Comparison of ENCODE assay signal across 23 cellular contexts in the genomic region with DNA sequence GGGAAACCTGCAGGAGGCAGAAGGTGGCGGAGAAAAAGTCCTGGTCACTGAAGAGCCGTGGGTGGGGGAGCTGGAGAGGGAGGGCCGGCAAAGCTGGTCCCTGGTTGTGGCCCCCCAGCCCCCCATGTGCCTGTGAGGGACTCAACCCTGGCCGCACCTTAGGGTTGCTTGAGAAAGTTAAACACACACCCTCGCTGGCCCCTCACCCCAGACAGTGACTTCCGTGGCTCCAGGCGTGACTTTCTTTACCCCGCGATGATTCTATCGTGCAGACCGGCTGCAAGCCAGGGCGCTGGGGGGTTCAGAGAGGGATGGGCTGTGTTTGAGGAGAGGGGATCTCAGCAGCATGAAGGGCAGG.
"Had no signal": no experiment of that assay in that cellular context is flagged by ENCODE, and none has a peak within 500 bp of the region (broad histone marks: within the 10 kb centered on the region; RNA-seq: fewer than 3 reads in every experiment).

No MANE protein-coding gene starts in this region.

- FAIRE-seq: islet of Langerhans, kidney had no signal

- H3K4me3 Mint-ChIP-seq: immature natural killer cell; naive thymus-derived CD8-positive, alpha-beta T cell; nephron; neural progenitor cell; stimulated activated memory B cell treated with anti-CD40 and anti-IgM and Interleukin-4, amounts not matched to agents 10 μg/mL and 1 μg/mL and 100 μg/mL, for 72 hours; type B pancreatic cell had no signal

- DNase-seq: glutamatergic neuron; hypothalamus; immature natural killer cell; kidney; left lung; mesendoderm; midbrain; naive thymus-derived CD8-positive, alpha-beta T cell; ovary; retina; right cardiac atrium; stimulated activated CD4-positive, alpha-beta T cell treated with anti-CD3 and anti-CD28 coated beads, Interleukin-1b, Interleukin-23, amount 100 ng/mL, for 48 hours; stimulated activated CD4-positive, alpha-beta T cell treated with anti-CD3 and anti-CD28 coated beads, Interleukin-2, amount 100 ng/mL, for 48 hours; stimulated activated CD4-positive, alpha-beta T cell treated with anti-CD3 and anti-CD28 coated beads, Interleukin-4, amount 100 ng/mL, for 4 hours; stimulated activated CD8-positive, alpha-beta memory T cell treated with anti-CD3 and anti-CD28 coated beads, Interleukin-4, amount 100 ng/mL, for 48 hours; stimulated activated naive CD4-positive, alpha-beta T cell treated with Interleukin-2 at 50 U/mL for 16 hours had no signal

- H3K4me1 Mint-ChIP-seq: immature natural killer cell; nephron; stimulated activated memory B cell treated with anti-CD40 and anti-IgM and Interleukin-4, amounts not matched to agents 10 μg/mL and 1 μg/mL and 100 μg/mL, for 72 hours had no signal

- H3K27ac Mint-ChIP-seq: immature natural killer cell; nephron; neural progenitor cell; stimulated activated memory B cell treated with anti-CD40 and anti-IgM and Interleukin-4, amounts not matched to agents 10 μg/mL and 1 μg/mL and 100 μg/mL, for 72 hours; type B pancreatic cell had no signal

- H3K9me3 Mint-ChIP-seq: naive thymus-derived CD8-positive, alpha-beta T cell; nephron; neural progenitor cell; type B pancreatic cell had no signal

- H3K36me3 Mint-ChIP-seq: immature natural killer cell; naive thymus-derived CD8-positive, alpha-beta T cell; stimulated activated memory B cell treated with anti-CD40 and anti-IgM and Interleukin-4, amounts not matched to agents 10 μg/mL and 1 μg/mL and 100 μg/mL, for 72 hours; type B pancreatic cell had no signal

- ATAC-seq: heart left ventricle; left colon; left lung; naive thymus-derived CD8-positive, alpha-beta T cell; right cardiac atrium; stimulated activated memory B cell treated with anti-CD40 and anti-IgM and Interleukin-4, amounts not matched to agents 10 μg/mL and 1 μg/mL and 100 μg/mL, for 72 hours had no signal

- H3K27me3 Mint-ChIP-seq: stimulated activated memory B cell treated with anti-CD40 and anti-IgM and Interleukin-4, amounts not matched to agents 10 μg/mL and 1 μg/mL and 100 μg/mL, for 72 hours had no signal
